19 cellular contexts compared by ENCODE assay signal in the genomic region with DNA sequence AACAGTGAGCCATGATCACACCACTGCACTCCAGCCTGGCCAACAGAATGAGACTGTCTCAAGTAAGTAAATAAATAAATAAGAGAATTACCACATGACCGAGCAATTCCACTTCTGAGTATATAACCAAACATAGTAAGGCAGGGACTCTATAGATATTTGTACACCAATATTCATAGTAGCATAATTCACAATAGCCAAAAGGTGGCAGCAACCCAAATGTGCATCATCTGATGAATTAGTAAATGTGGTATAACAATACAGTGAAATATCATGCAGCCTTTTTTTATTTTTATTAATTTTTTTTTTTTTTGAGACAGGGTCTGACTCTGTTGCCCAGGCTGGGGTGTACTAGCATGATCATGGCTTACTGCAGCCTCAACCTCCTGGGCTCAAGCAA. TPM values are rescaled to one million over a fixed set of nuclear protein-coding genes. Genes with fewer than 3 reads are reported as not detected.
DNase-seq lines count a peak whose midpoint lies in the region; ATAC-seq lines count a peak whose summit lies in the region.
"Had no signal": no experiment of that assay in that cellular context is flagged by ENCODE, and none has a peak within 500 bp of the region (broad histone marks: within the 10 kb centered on the region; RNA-seq: fewer than 3 reads in every experiment).

No MANE protein-coding gene starts in this region.

- DNase-seq in EH (ENCODE audit: low read depth) (peak; percentile 20), MG63 (peak; percentile 9), adipocyte (ENCODE audit: low read depth) (peak; percentile 7), foreskin melanocyte (peak; percentile 20), SHP77 (lab: John Stamatoyannopoulos, UW) (no peak), SIG-M5 treated with dmso at 0.1 percent for 504 hours (lab: John Stamatoyannopoulos, UW; ENCODE audit: unreplicated experiment) (no peak)
- DNase-seq in effector memory CD8-positive, alpha-beta T cell, result no peak
- DNase-seq: activated effector memory CD4-positive, alpha-beta T cell treated with anti-CD3 and anti-CD28 coated beads, Interleukin-2, amount 50 U/mL, for 16 hours; adrenal gland; CD4-positive, CD25-positive, alpha-beta regulatory T cell; left lung; NCI-H187; NCI-H2227 treated with DMSO at 0.1 percent for 48 hours; NCI-H774; Peyer's patch; sigmoid colon had no signal

- H3K27me3 Mint-ChIP-seq in effector memory CD8-positive, alpha-beta T cell, result no peaks in the 10 kb centered on the region
- H3K27me3 Mint-ChIP-seq: CD4-positive, CD25-positive, alpha-beta regulatory T cell had no signal

- no peak overlapping the region for H3K4me3 ChIP-seq in MG63
- H3K4me3 ChIP-seq in adipocyte (ENCODE audit: low read length), result no peak overlapping the region
- H3K4me3 ChIP-seq: adrenal gland, breast epithelium, left lung, Peyer's patch, sigmoid colon had no signal

- no peak overlapping the region for H3K4me3 Mint-ChIP-seq in effector memory CD8-positive, alpha-beta T cell
- H3K4me3 Mint-ChIP-seq: neural crest cell; T-helper 2 cell treated with Interferon-gamma antibody and Interleukin-4, amounts not matched to agents 5 μg/mL and 100 μg/mL, for 36 hours had no signal

- H3K36me3 ChIP-seq in MG63 (peaks cover 57% of the 10 kb centered on the region), adipocyte (ENCODE audit: control insufficient read depth, insufficient read depth, low read length, severe bottlenecking) (peaks cover 68% of the 10 kb centered on the region)
- H3K36me3 ChIP-seq: breast epithelium had no signal

- no peaks in the 10 kb centered on the region for H3K4me1 Mint-ChIP-seq in effector memory CD8-positive, alpha-beta T cell (ENCODE audit: low read depth in 2 of 2)
- H3K4me1 Mint-ChIP-seq: CD4-positive, CD25-positive, alpha-beta regulatory T cell; neural crest cell had no signal

- peaks cover 3% of the 10 kb centered on the region for H3K36me3 Mint-ChIP-seq in effector memory CD8-positive, alpha-beta T cell (ENCODE audit: insufficient read depth)
- H3K36me3 Mint-ChIP-seq: CD4-positive, CD25-positive, alpha-beta regulatory T cell had no signal

- H3K4me1 ChIP-seq in adipocyte (ENCODE audit: control insufficient read depth, insufficient read depth, low read length), result no peaks in the 10 kb centered on the region
- H3K4me1 ChIP-seq: adrenal gland, breast epithelium, left lung, Peyer's patch, sigmoid colon had no signal

- no peaks in the 10 kb centered on the region for H3K27me3 ChIP-seq in MG63
- H3K27me3 ChIP-seq in adipocyte (replicated peaks; ENCODE audit: control insufficient read depth, insufficient read depth, low read length), result no peaks in the 10 kb centered on the region
- H3K27me3 ChIP-seq: adrenal gland, breast epithelium, left lung, Peyer's patch, sigmoid colon had no signal

- H3K27ac Mint-ChIP-seq in effector memory CD8-positive, alpha-beta T cell, result no peak overlapping the region
- H3K27ac Mint-ChIP-seq: CD4-positive, CD25-positive, alpha-beta regulatory T cell; T-helper 2 cell treated with Interferon-gamma antibody and Interleukin-4, amounts not matched to agents 5 μg/mL and 100 μg/mL, for 36 hours had no signal

- no peaks in the 10 kb centered on the region for H3K9me3 Mint-ChIP-seq in effector memory CD8-positive, alpha-beta T cell
- H3K9me3 Mint-ChIP-seq: CD4-positive, CD25-positive, alpha-beta regulatory T cell; neural crest cell; T-helper 2 cell treated with Interferon-gamma antibody and Interleukin-4, amounts not matched to agents 5 μg/mL and 100 μg/mL, for 36 hours had no signal

- H3K9me3 ChIP-seq in MG63 (no peaks in the 10 kb centered on the region), adipocyte (ENCODE audit: control insufficient read depth, low read length) (no peaks in the 10 kb centered on the region)
- H3K9me3 ChIP-seq: adrenal gland, breast epithelium, left lung, Peyer's patch, sigmoid colon had no signal

- no peak overlapping the region for H3K9ac ChIP-seq in adipocyte (ENCODE audit: low read length)

- ATAC-seq in effector memory CD8-positive, alpha-beta T cell (replicated peaks), result no peak
- ATAC-seq: left lung had no signal

RNA-seq across cellular contexts. Expression of gene ALDH7A1, which starts 33.1 kb away (rescaled TPM):
- 103 and 107 TPM in 2 replicates for total RNA-seq in MG63 (2014; rRNA removed; shearing (Covaris generic); ENCODE audit: low replicate concordance)

RNA-seq across cellular contexts. Expression of gene PHAX, which starts 38.8 kb away (rescaled TPM):
- total RNA-seq in MG63 (2014; rRNA removed; shearing (Covaris generic); ENCODE audit: low replicate concordance), result 65.1 and 90.6 TPM in 2 replicates

Comparison
In these comparisons a context has a peak if more than half of its experiments do, and no peak if none do; other contexts are left out.
1. DNase-seq: peak in EH (single experiment), MG63 (single experiment), adipocyte (single experiment) and foreskin melanocyte (single experiment); none in SHP77 (0 of 2), effector memory CD8-positive, alpha-beta T cell (0 of 3) and SIG-M5 treated with dmso at 0.1 percent for 504 hours (single experiment).